ENCODE assay signal across 8 cellular contexts in the genomic region with DNA sequence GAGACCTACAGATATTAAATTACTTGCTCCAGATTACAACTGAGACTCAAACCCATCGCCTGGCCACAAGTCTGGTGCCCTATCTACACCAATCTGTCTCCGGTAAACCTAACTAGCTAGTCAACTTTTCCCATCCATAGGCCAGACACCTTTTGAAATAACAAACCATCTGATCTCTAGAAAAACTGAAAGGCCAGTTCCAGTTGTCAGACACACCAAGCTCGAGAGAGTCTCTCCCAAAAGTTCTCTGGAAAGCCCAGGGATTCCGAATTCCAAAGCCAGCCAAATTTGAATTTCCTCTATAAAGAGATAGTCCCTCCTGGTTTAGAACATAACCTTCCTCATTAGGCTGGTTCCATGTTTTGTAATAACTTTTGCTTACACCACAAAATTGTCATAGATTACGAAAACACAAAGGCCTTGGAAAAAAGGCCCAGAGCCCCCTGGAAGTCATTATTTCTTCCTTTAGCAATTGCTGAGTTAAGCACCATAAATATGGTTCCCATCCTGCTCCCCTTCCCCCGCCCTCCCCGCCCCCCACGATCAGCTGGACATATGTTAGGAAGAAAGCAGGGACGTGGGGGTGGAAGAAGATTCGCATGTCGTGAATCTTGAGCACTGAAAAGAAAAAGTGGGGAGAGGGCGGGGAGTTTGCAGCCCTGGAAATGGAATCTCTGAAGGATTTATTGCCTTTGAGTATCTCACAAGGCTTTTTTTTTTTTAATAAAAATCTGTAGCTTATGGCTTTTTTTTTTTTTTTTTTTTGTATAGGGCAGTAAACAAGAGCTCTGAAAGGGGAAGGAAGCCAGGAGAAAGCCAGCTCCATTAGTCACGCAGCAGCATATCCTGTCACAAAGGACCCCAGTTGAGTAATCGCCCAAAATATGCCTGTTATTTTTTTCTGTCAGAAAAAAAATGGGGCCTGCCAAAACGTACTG.
A peak's percentile ranks its signal among the peaks of the same experiment; 100 is the strongest.
DNase-seq lines count a peak whose midpoint lies in the region; ATAC-seq and TF ChIP-seq lines count a peak whose summit lies in the region.

No MANE protein-coding gene starts in this region.

- peaks cover 0 to 4% (median 0%) of the 10 kb centered on the region in 3 donors for H3K27me3 Mint-ChIP-seq in CD14-positive monocyte (ENCODE audit: low read depth in 3 of 3)
- H3K27me3 Mint-ChIP-seq in activated T-cell treated with anti-CD3 and anti-CD28 coated beads, Interleukin-2, amount 50 U/mL, for 72 hours (ENCODE audit: low read depth), result no peaks in the 10 kb centered on the region

- H3K36me3 ChIP-seq in ovary, result no peaks in the 10 kb centered on the region

- no peaks in the 10 kb centered on the region for H3K27me3 ChIP-seq in ovary

- WGBS in ovary, 3 donors, result 14 to 20% (median 18%) methylated on average over 15 of the region's 15 CpGs

- H3K4me1 ChIP-seq in ovary (ENCODE audit: insufficient read depth), result peaks cover 28% of the 10 kb centered on the region

- ATAC-seq in activated T-cell treated with anti-CD3 and anti-CD28 coated beads, Interleukin-2, amount 50 U/mL, for 72 hours (replicated peaks in 1 of 2), result peak in 1 of 2 donors; percentile 14
- ATAC-seq in HG03439 (IDR thresholded peaks at IDR 0.05; ENCODE audit: unreplicated experiment), result no peak
- ATAC-seq in HG02571 (IDR thresholded peaks at IDR 0.05; ENCODE audit: unreplicated experiment), result no peak

- H3K4me3 ChIP-seq in fibroblast of the aortic adventitia (ENCODE audit: low read depth, low read length) (no peak overlapping the region), ovary (no peak overlapping the region)

- peaks cover 83% of the 10 kb centered on the region for H3K4me1 Mint-ChIP-seq in CD14-positive monocyte
- peaks cover 65% of the 10 kb centered on the region for H3K4me1 Mint-ChIP-seq in activated T-cell treated with anti-CD3 and anti-CD28 coated beads, Interleukin-2, amount 50 U/mL, for 72 hours (ENCODE audit: low read depth)

- peak overlapping the region; percentile 58 to 68 for H3K4me3 Mint-ChIP-seq in CD14-positive monocyte
- peak overlapping the region; percentile 64 to 89 for H3K4me3 Mint-ChIP-seq in activated T-cell treated with anti-CD3 and anti-CD28 coated beads, Interleukin-2, amount 50 U/mL, for 72 hours

- no peak for TF ChIP-seq EP300 in ovary (IDR thresholded peaks at IDR 0.05)

- intact Hi-C loops in CD14-positive monocyte (cut with micrococcal nuclease), result loop anchor here (2.0 to 10.0 kb wide), 10 partner anchors 35 to 288 kb away; a partner anchor contains a TSS
- intact Hi-C loops in ovary (cut with DNase I), result loop anchor here in 2 of 4 donors (10.0 kb wide), 2 partner anchors 82 to 102 kb away; no protein-coding TSS in a partner anchor

- peak overlapping the region; percentile 100 for H3K27ac Mint-ChIP-seq in CD14-positive monocyte
- H3K27ac Mint-ChIP-seq in activated T-cell treated with anti-CD3 and anti-CD28 coated beads, Interleukin-2, amount 50 U/mL, for 72 hours, result peak overlapping the region; percentile 94

- peaks cover 12 to 15% of the 10 kb centered on the region in 2 donors for H3K36me3 Mint-ChIP-seq in CD14-positive monocyte
- H3K36me3 Mint-ChIP-seq in activated T-cell treated with anti-CD3 and anti-CD28 coated beads, Interleukin-2, amount 50 U/mL, for 72 hours (ENCODE audit: insufficient read depth in 2 of 2), result no peaks in the 10 kb centered on the region

- no peak for TF ChIP-seq POLR2A in ovary (IDR thresholded peaks at IDR 0.05)

- H3K27ac ChIP-seq in ovary, result peak overlapping the region; percentile 6 to 52

- no peaks in the 10 kb centered on the region for H3K9me3 ChIP-seq in ovary

- DNase-seq in CD14-positive monocyte (ENCODE audit: low spot score) (peak; percentile 88), NAMALWA (ENCODE audit: low spot score) (peak; percentile 35), fibroblast of the aortic adventitia (ENCODE audit: low read depth) (peak; percentile 100), ovary (peak in 3 of 5 donors; percentile 48 to 77 (median 61)), cortex of kidney (lab: John Stamatoyannopoulos, UW) (no peak)
- peak; percentile 39 to 50 for DNase-seq in activated T-cell treated with anti-CD3 and anti-CD28 coated beads, Interleukin-2, amount 50 U/mL, for 72 hours

- no peak for TF ChIP-seq CTCF in CD14-positive monocyte (IDR thresholded peaks at IDR 0.05)
- no peak for TF ChIP-seq CTCF in fibroblast of the aortic adventitia (IDR thresholded peaks at IDR 0.05; ENCODE audit: insufficient read depth, low read length)
- no peak for TF ChIP-seq CTCF in ovary (IDR thresholded peaks at IDR 0.05)

- H3K9me3 Mint-ChIP-seq in CD14-positive monocyte, result peaks cover 0 to 6% (median 0%) of the 10 kb centered on the region in 7 donors
- H3K9me3 Mint-ChIP-seq in activated T-cell treated with anti-CD3 and anti-CD28 coated beads, Interleukin-2, amount 50 U/mL, for 72 hours, result no peaks in the 10 kb centered on the region
